In genomic region chr7:158958618-158959017, GRCh38 we compare ENCODE assay signal across 9 cellular contexts.
DNase-seq lines count a peak whose midpoint lies in the region; TF ChIP-seq lines count a peak whose summit lies in the region.
"Had no signal": no experiment of that assay in that cellular context is flagged by ENCODE, and none has a peak within 500 bp of the region (broad histone marks: within the 10 kb centered on the region; RNA-seq: fewer than 3 reads in every experiment).

No MANE protein-coding gene starts in this region.

- H3K4me3 Mint-ChIP-seq in neural progenitor cell: no peak overlapping the region

- peak overlapping the region; percentile 77 for H3K4me2 ChIP-seq in mammary epithelial cell (ENCODE audit: insufficient read depth, low read depth, low read length)
- no peak overlapping the region for H3K4me2 ChIP-seq in neural progenitor cell

- H3K4me1 Mint-ChIP-seq in neural progenitor cell: peaks cover 11% of the 10 kb centered on the region

- CTCF ChIA-PET in mammary epithelial cell (lab: Charles Lee; ENCODE audit: low non-redundant PET): no interaction called here

- H3K27ac ChIP-seq in mammary epithelial cell (ENCODE audit: insufficient read depth, low read depth, low read length) (no peak overlapping the region), neural progenitor cell (no peak overlapping the region), prostate gland (no peak overlapping the region)

- TF ChIP-seq CTCF in mammary epithelial cell (conservative IDR thresholded peaks at IDR 0.05 in 1 of 2, IDR thresholded peaks at IDR 0.05 in 1 of 2; ENCODE audit: extremely low read depth in 1 of 2, insufficient read depth in 1 of 2, low read depth in 1 of 2, low read length in 2 of 2) (no peak), neural progenitor cell (IDR thresholded peaks at IDR 0.05) (no peak), prostate gland (IDR thresholded peaks at IDR 0.05) (no peak), GM13976 (IDR thresholded peaks at IDR 0.05; ENCODE audit: borderline replicate concordance, control extremely low read depth, extremely low read depth, insufficient read depth, missing control alignments) (no peak)

- H2AFZ ChIP-seq in mammary epithelial cell (ENCODE audit: low read depth, low read length) (peak overlapping the region; percentile 50), neural progenitor cell (replicated peaks) (no peak overlapping the region)

- WGBS in mammary epithelial cell (ENCODE audit: low coverage, missing lambda C conversion rate): 47% methylated on average over 9 of the region's 13 CpGs
- 45% methylated on average over 13 of the region's 13 CpGs for WGBS in prostate gland

- no peaks in the 10 kb centered on the region for H3K9me3 Mint-ChIP-seq in neural progenitor cell

- no TSS peak for BruUV-seq in mammary epithelial cell (replicated peaks; lab: Mats Ljungman, UMichigan)

- H3K36me3 ChIP-seq in mammary epithelial cell (ENCODE audit: insufficient read depth, low read length): no peaks in the 10 kb centered on the region
- no peaks in the 10 kb centered on the region for H3K36me3 ChIP-seq in neural progenitor cell
- no peaks in the 10 kb centered on the region for H3K36me3 ChIP-seq in prostate gland

- intact Hi-C loops in mammary epithelial cell (cut with micrococcal nuclease) (no loop called here), prostate gland (cut with DNase I) (no loop called here), posterior cingulate gyrus (cut with DNase I) (no loop called here)

- in situ Hi-C loops in mammary epithelial cell (cut with MboI; ENCODE audit: low sequenced_read_pairs in 2 of 2): no loop called here
- in situ Hi-C loops in GM13976 (cut with MboI; ENCODE audit: low sequenced_read_pairs, unreplicated experiment): no loop called here

- H3K4me1 ChIP-seq in mammary epithelial cell (ENCODE audit: insufficient read depth, low read length) (peaks cover 9% of the 10 kb centered on the region), neural progenitor cell (no peaks in the 10 kb centered on the region), prostate gland (replicated peaks) (no peaks in the 10 kb centered on the region)

- no peaks in the 10 kb centered on the region for H3F3A ChIP-seq in neural progenitor cell (ENCODE audit: low read depth)

- peak; percentile 24 for DNase-seq in DMS79 treated with DMSO at 0.1 percent for 48 hours (lab: John Stamatoyannopoulos, UW)
- DNase-seq in DMS79 (lab: John Stamatoyannopoulos, UW): no peak
- DNase-seq in NCI-H2227 treated with DMSO at 0.1 percent for 48 hours (lab: John Stamatoyannopoulos, UW): peak; percentile 17
- DNase-seq in mammary epithelial cell: no peak
- no peak for DNase-seq in neural progenitor cell (ENCODE audit: low spot score)
- DNase-seq in prostate gland (ENCODE audit: low spot score): no peak
- no peak for DNase-seq in GM13976 (ENCODE audit: low spot score)
- no peak for DNase-seq in posterior cingulate gyrus
- DNase-seq: 8988T had no signal

- H3K4me3 ChIP-seq in mammary epithelial cell (replicated peaks in 1 of 3; ENCODE audit: insufficient read depth in 1 of 3, low read depth in 2 of 3, low read length in 3 of 3): no peak overlapping the region
- H3K4me3 ChIP-seq in neural progenitor cell: no peak overlapping the region
- H3K4me3 ChIP-seq in prostate gland: no peak overlapping the region

- H4K20me1 ChIP-seq in mammary epithelial cell (ENCODE audit: insufficient read depth, low read length): no peaks in the 10 kb centered on the region
- no peaks in the 10 kb centered on the region for H4K20me1 ChIP-seq in neural progenitor cell (ENCODE audit: low read depth)

- peaks cover 7% of the 10 kb centered on the region for H3K36me3 Mint-ChIP-seq in neural progenitor cell

- H3K79me2 ChIP-seq in mammary epithelial cell (ENCODE audit: insufficient read depth, low read length): no peaks in the 10 kb centered on the region
- H3K79me2 ChIP-seq in neural progenitor cell (ENCODE audit: low read depth): no peaks in the 10 kb centered on the region

- no peak for TF ChIP-seq POLR2A in prostate gland (IDR thresholded peaks at IDR 0.05)

- peaks cover 2% of the 10 kb centered on the region for H3K9me3 ChIP-seq in mammary epithelial cell (replicated peaks; ENCODE audit: insufficient read depth, low read length)
- no peaks in the 10 kb centered on the region for H3K9me3 ChIP-seq in neural progenitor cell (ENCODE audit: low read depth)
- H3K9me3 ChIP-seq in prostate gland: no peaks in the 10 kb centered on the region

- peak overlapping the region; percentile 82 for H3K27ac Mint-ChIP-seq in neural progenitor cell

- H3K27me3 ChIP-seq in mammary epithelial cell (ENCODE audit: insufficient read depth, low read length) (no peaks in the 10 kb centered on the region), neural progenitor cell (no peaks in the 10 kb centered on the region), prostate gland (replicated peaks; ENCODE audit: insufficient read depth) (no peaks in the 10 kb centered on the region)

- peaks cover 2% of the 10 kb centered on the region for H3K27me3 Mint-ChIP-seq in neural progenitor cell (ENCODE audit: insufficient read depth, low read depth)

- dilution Hi-C loops in mammary epithelial cell (cut with HindIII; ENCODE audit: low sequenced_read_pairs): no loop called here

- no peak overlapping the region for H3K9ac ChIP-seq in mammary epithelial cell (ENCODE audit: insufficient read depth, low read length)
- no peak overlapping the region for H3K9ac ChIP-seq in neural progenitor cell

Comparison
In these comparisons a context has a peak if more than half of its experiments do, and no peak if none do; other contexts are left out.
1. DNase-seq: peak in DMS79 treated with DMSO at 0.1 percent for 48 hours (single experiment) and NCI-H2227 treated with DMSO at 0.1 percent for 48 hours (single experiment); none in DMS79 (single experiment), mammary epithelial cell (single experiment), neural progenitor cell (single experiment), prostate gland (single experiment), GM13976 (single experiment) and posterior cingulate gyrus (0 of 10).